ENCODE assay signal across 25 cellular contexts in the genomic region with DNA sequence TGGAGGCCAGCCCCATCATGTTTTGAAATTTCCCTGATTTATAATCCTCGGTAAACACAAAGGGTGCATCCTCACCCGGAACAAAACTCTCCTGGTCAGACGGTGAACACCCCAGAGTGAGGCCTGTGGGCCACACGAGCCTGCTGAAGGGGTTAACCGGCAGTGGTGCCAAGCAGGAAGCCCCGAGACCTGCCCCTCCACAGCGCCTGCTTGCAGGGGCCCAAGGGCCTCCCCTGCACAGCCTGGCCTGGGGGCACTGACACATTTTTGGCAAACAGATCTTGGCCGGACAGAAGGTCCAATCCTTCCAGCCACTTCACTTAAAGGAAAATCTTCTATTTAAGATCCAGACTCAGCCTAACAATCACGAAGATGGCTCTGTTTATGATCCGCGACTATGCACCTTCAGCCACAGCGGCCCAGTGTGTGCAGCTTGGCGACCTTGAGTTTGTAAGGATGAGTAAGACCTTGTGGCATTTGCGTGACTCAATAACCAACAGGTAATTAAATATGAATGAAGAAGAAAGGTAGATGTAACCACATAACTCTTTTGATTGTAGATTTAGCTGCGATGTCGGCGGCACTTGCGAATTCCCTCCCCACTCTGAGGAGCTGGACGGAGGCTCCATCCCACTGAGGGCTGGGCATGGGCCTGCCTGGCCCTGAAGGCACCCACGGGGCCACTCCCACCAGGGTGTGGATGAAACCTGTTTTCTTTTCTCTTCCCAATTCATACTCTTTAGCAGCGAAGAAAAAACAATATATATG.
"Had no signal": no experiment of that assay in that cellular context is flagged by ENCODE, and none has a peak within 500 bp of the region (broad histone marks: within the 10 kb centered on the region; RNA-seq: fewer than 3 reads in every experiment).

No MANE protein-coding gene starts in this region.

- H3K4me2 ChIP-seq: neural progenitor cell, smooth muscle cell had no signal

- FAIRE-seq: colon, islet of Langerhans had no signal

- H3K36me3 ChIP-seq: brain microvascular endothelial cell, neural progenitor cell, thoracic aorta, upper lobe of left lung had no signal

- H3K27me3 ChIP-seq: brain microvascular endothelial cell, dorsolateral prefrontal cortex, upper lobe of left lung had no signal

- H2AFZ ChIP-seq: neural progenitor cell had no signal

- H3K4me3 ChIP-seq: dorsolateral prefrontal cortex, neural progenitor cell, psoas muscle, smooth muscle cell, thoracic aorta, upper lobe of left lung had no signal

- H3K4me1 ChIP-seq: psoas muscle, upper lobe of left lung had no signal

- H3K9ac ChIP-seq: neural progenitor cell had no signal

- ATAC-seq: activated T-helper 17 cell treated with anti-CD3 and anti-CD28 coated beads, Interleukin-2, amount 50 U/mL, for 72 hours; psoas muscle; right cardiac atrium; stimulated activated effector memory CD8-positive, alpha-beta T cell treated with anti-CD3 and anti-CD28 coated beads, Interleukin-12 subunit alpha, Interleukin-12 subunit beta, amount 100 ng/mL, for 72 hours; T-cell had no signal

- DNase-seq: activated CD4-positive, alpha-beta memory T cell treated with anti-CD3 and anti-CD28 coated beads, Interleukin-2, amount 10 ng/mL, durations not matched to agents 7 days and 5 days; activated CD4-positive, alpha-beta T cell treated with anti-CD3 and anti-CD28 coated beads for 48 hours; activated CD4-positive, CD25-positive, alpha-beta regulatory T cell; activated naive CD4-positive, alpha-beta T cell treated with Interleukin-2 at 50 U/mL for 16 hours; activated T-cell treated with anti-CD3 and anti-CD28 coated beads, Interleukin-2, amount 50 U/mL, for 1 hour; aorta; brain microvascular endothelial cell; central memory CD4-positive, alpha-beta T cell; foreskin fibroblast; hippocampal formation; midbrain; psoas muscle; stimulated activated CD4-positive, alpha-beta T cell treated with anti-CD3 and anti-CD28 coated beads, Interleukin-4, amount 100 ng/mL, for 24 hours; T-cell; upper lobe of left lung had no signal

- H3K27ac ChIP-seq: brain microvascular endothelial cell, dorsolateral prefrontal cortex, epithelial cell of prostate, neural progenitor cell, psoas muscle, thoracic aorta, upper lobe of left lung had no signal

- H3K9me3 ChIP-seq: psoas muscle, thoracic aorta, upper lobe of left lung had no signal
